1 cellular context compared by ENCODE assay signal in genomic region chr2:72863046-72863445, GRCh38.
TF ChIP-seq lines count a peak whose summit lies in the region.

No MANE protein-coding gene starts in this region.

TF ChIP-seq in GM12878, 131 proteins besides CTCF, POLR2A, EP300 and RAD21:
- no peak for TF ChIP-seq MTA3 (IDR thresholded peaks at IDR 0.05; ENCODE audit: borderline replicate concordance, low read length)
- TF ChIP-seq ZZZ3 (IDR thresholded peaks at IDR 0.05; ENCODE audit: control insufficient read depth, insufficient read length, low read depth) = no peak
